In genomic region chr3:45856323-45856722, GRCh38 we compare ENCODE assay signal across 15 cellular contexts. TPM values are rescaled to one million over a fixed set of nuclear protein-coding genes. Genes with fewer than 3 reads are reported as not detected.
"Had no signal": no experiment of that assay in that cellular context is flagged by ENCODE, and none has a peak within 500 bp of the region (broad histone marks: within the 10 kb centered on the region; RNA-seq: fewer than 3 reads in every experiment).

No MANE protein-coding gene starts in this region.

RNA-seq across cellular contexts. Expression of gene CCR9, which starts 30.0 kb away (rescaled TPM):
- total RNA-seq: activated CD4-positive, alpha-beta memory T cell treated with anti-CD3 and anti-CD28 coated beads for 36 hours; activated CD4-positive, alpha-beta T cell treated with anti-CD3 and anti-CD28 coated beads, Interleukin-2, amount 10 ng/mL, durations not matched to agents 24 days and 14 days; activated naive CD4-positive, alpha-beta T cell treated with anti-CD3 and anti-CD28 coated beads for 36 hours; activated T-cell treated with anti-CD3 and anti-CD28 coated beads, Interleukin-2, amount 50 U/mL, for 4 hours; activated T-helper 1 cell treated with anti-CD3 and anti-CD28 coated beads, Interleukin-12 subunit alpha, Interleukin-12 subunit beta, Interleukin-2, Interleukin-4 antibody, amounts not matched to agents 30 ng/mL and 10 ng/mL and 1 ng/mL, durations not matched to agents 14 hours and 24 hours and 36 hours; ascending aorta; bronchial epithelial cell; cerebellum; T-helper 1 cell treated with Interleukin-12 subunit alpha and Interleukin-12 subunit beta and Interleukin-4 antibody, amounts not matched to agents 30 ng/mL and 1 ng/mL, for 36 hours; T-helper 2 cell treated with Interferon-gamma antibody and Interleukin-4, amounts not matched to agents 100 ng/mL and 5 ng/mL, for 36 hours; WTC11 had no signal

RNA-seq across cellular contexts. Expression of gene SLC6A20, which starts 60.0 kb away (rescaled TPM):
- total RNA-seq: activated CD4-positive, alpha-beta memory T cell treated with anti-CD3 and anti-CD28 coated beads for 36 hours; activated CD4-positive, alpha-beta T cell treated with anti-CD3 and anti-CD28 coated beads, Interleukin-2, amount 10 ng/mL, durations not matched to agents 24 days and 14 days; activated CD8-positive, alpha-beta T cell treated with anti-CD3 and anti-CD28 coated beads for 36 hours; activated naive CD4-positive, alpha-beta T cell treated with anti-CD3 and anti-CD28 coated beads for 36 hours; activated naive CD8-positive, alpha-beta T cell treated with anti-CD3 and anti-CD28 coated beads, Interleukin-2, amount 10 ng/mL, durations not matched to agents 7 days and 5 days; activated T-cell treated with anti-CD3 and anti-CD28 coated beads, Interleukin-2, amount 50 U/mL, for 4 hours; activated T-cell treated with anti-CD3 and anti-CD28 coated beads, Interleukin-2, amount 50 U/mL, for 72 hours; activated T-helper 1 cell treated with anti-CD3 and anti-CD28 coated beads, Interleukin-12 subunit alpha, Interleukin-12 subunit beta, Interleukin-2, Interleukin-4 antibody, amounts not matched to agents 30 ng/mL and 10 ng/mL and 1 ng/mL, durations not matched to agents 14 hours and 24 hours and 36 hours; activated T-helper 17 cell treated with anti-CD3 and anti-CD28 coated beads, Interleukin-2, amount 50 U/mL, for 72 hours; ascending aorta; bronchial epithelial cell; T-helper 1 cell treated with Interleukin-12 subunit alpha and Interleukin-12 subunit beta and Interleukin-4 antibody, amounts not matched to agents 30 ng/mL and 1 ng/mL, for 36 hours; T-helper 2 cell treated with Interferon-gamma antibody and Interleukin-4, amounts not matched to agents 100 ng/mL and 5 ng/mL, for 36 hours had no signal
